1 cellular context compared by ENCODE assay signal in the genomic region with DNA sequence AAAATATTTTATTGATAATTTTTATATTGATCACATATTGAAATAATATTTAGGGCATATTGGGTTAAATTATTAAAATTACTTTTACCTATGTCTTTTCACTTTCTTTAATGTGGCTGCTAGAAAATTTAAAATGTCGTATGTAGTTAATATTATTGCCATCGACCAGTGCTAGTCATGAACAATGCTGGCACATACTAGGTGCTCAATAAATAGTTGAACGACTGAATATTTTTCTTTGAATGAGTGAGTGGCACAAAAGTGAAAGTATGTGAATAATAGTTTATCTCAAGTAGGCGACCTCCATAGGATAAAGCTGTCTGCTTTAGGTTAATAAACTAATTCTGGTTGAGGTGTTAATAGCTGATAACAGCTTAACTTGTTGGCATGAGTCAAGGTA.
A peak's percentile ranks its signal among the peaks of the same experiment; 100 is the strongest.
TF ChIP-seq lines count a peak whose summit lies in the region.

No MANE protein-coding gene starts in this region.

TF ChIP-seq in K562, 482 proteins besides CTCF, POLR2A, EP300 and RAD21 (continued from another document):
- TF ChIP-seq CUX1 (CRISPR knock-in tag; IDR thresholded peaks at IDR 0.05) (0 out of 2 replicates have a peak, but pooled peaks have one; percentile 30), ZNF436 (CRISPR knock-in tag; IDR thresholded peaks at IDR 0.05) (no peak)
